24 cellular contexts compared by ENCODE assay signal in genomic region chr22:25127274-25127673, GRCh38.
"Had no signal": no experiment of that assay in that cellular context is flagged by ENCODE, and none has a peak within 500 bp of the region (broad histone marks: within the 10 kb centered on the region; RNA-seq: fewer than 3 reads in every experiment).

No MANE protein-coding gene starts in this region.

- H3K4me1 Mint-ChIP-seq: immature natural killer cell; natural killer cell; stimulated activated effector memory CD8-positive, alpha-beta T cell treated with anti-CD3 and anti-CD28 coated beads, Interleukin-12 subunit alpha, Interleukin-12 subunit beta, amount 100 ng/mL, for 72 hours had no signal

- H3K9ac ChIP-seq: parathyroid adenoma had no signal

- ATAC-seq: left ventricle myocardium superior; lower lobe of right lung; natural killer cell; sciatic nerve; stimulated activated effector memory CD8-positive, alpha-beta T cell treated with anti-CD3 and anti-CD28 coated beads, Interleukin-12 subunit alpha, Interleukin-12 subunit beta, amount 100 ng/mL, for 72 hours had no signal

- H3K9me3 ChIP-seq: colonic mucosa, esophagus squamous epithelium, lower lobe of right lung, stomach, thyroid gland, upper lobe of left lung, uterus had no signal

- H3K27me3 Mint-ChIP-seq: progenitor cell of endocrine pancreas had no signal

- H3K27me3 ChIP-seq: colonic mucosa, esophagus squamous epithelium, stomach, thyroid gland, upper lobe of left lung, uterus had no signal

- H3K36me3 Mint-ChIP-seq: natural killer cell had no signal

- H3K4me3 Mint-ChIP-seq: dendritic cell treated with granulocyte-macrophage colony-stimulating factor and Interleukin-4, amounts not matched to agents 40 ng/mL and 50 ng/mL, for 4 days; immature natural killer cell; natural killer cell; neural crest cell; stimulated activated effector memory CD8-positive, alpha-beta T cell treated with anti-CD3 and anti-CD28 coated beads, Interleukin-12 subunit alpha, Interleukin-12 subunit beta, amount 100 ng/mL, for 72 hours had no signal

- FAIRE-seq: keratinocyte had no signal

- H3K27ac ChIP-seq: colonic mucosa, esophagus squamous epithelium, lower lobe of right lung, parathyroid adenoma, stomach, upper lobe of left lung, uterus had no signal

- H3K36me3 ChIP-seq: colonic mucosa, lower lobe of right lung, thyroid gland, upper lobe of left lung, uterus had no signal

- H3K9me3 Mint-ChIP-seq: dendritic cell treated with granulocyte-macrophage colony-stimulating factor and Interleukin-4, amounts not matched to agents 40 ng/mL and 50 ng/mL, for 4 days; immature natural killer cell; natural killer cell; stimulated activated effector memory CD8-positive, alpha-beta T cell treated with anti-CD3 and anti-CD28 coated beads, Interleukin-12 subunit alpha, Interleukin-12 subunit beta, amount 100 ng/mL, for 72 hours had no signal

- H3K4me3 ChIP-seq: colonic mucosa, esophagus squamous epithelium, lower lobe of right lung, stomach, thyroid gland, upper lobe of left lung, uterus had no signal

- DNase-seq: colonic mucosa; effector CD8-positive, alpha-beta T cell; erythroblast; esophagus squamous epithelium; foreskin melanocyte; hypothalamus; immature natural killer cell; left ventricle myocardium superior; lower lobe of right lung; natural killer cell; stimulated activated CD4-positive, alpha-beta T cell treated with anti-CD3 and anti-CD28 coated beads, Interleukin-2, amount 100 ng/mL, for 24 hours; stimulated activated CD4-positive, alpha-beta T cell treated with anti-CD3 and anti-CD28 coated beads, Interleukin-4, amount 100 ng/mL, for 24 hours; stimulated activated naive CD4-positive, alpha-beta T cell treated with Interleukin-2 at 50 U/mL for 16 hours; stomach; thyroid gland; upper lobe of left lung; uterus had no signal

- H3K27ac Mint-ChIP-seq: dendritic cell treated with granulocyte-macrophage colony-stimulating factor and Interleukin-4, amounts not matched to agents 40 ng/mL and 50 ng/mL, for 4 days; immature natural killer cell; natural killer cell; progenitor cell of endocrine pancreas; stimulated activated effector memory CD8-positive, alpha-beta T cell treated with anti-CD3 and anti-CD28 coated beads, Interleukin-12 subunit alpha, Interleukin-12 subunit beta, amount 100 ng/mL, for 72 hours had no signal
